8 cellular contexts compared by ENCODE assay signal in genomic region chr3:184316792-184317191, GRCh38. TPM values are rescaled to one million over a fixed set of nuclear protein-coding genes. Genes with fewer than 3 reads are reported as not detected.
DNase-seq lines count a peak whose midpoint lies in the region; ATAC-seq and TF ChIP-seq lines count a peak whose summit lies in the region.

No MANE protein-coding gene starts in this region.

- H3K27ac ChIP-seq in hepatocyte, result no peak overlapping the region

- H3K27me3 ChIP-seq in hepatocyte, result no peaks in the 10 kb centered on the region

- ATAC-seq in activated CD4-positive, alpha-beta T cell treated with anti-CD3 and anti-CD28 coated beads for 36 hours, result no peak
- no peak for ATAC-seq in activated CD8-positive, alpha-beta T cell treated with anti-CD3 and anti-CD28 coated beads, Interleukin-2, amount 10 ng/mL, durations not matched to agents 7 days and 5 days
- no peak for ATAC-seq in stimulated activated naive CD8-positive, alpha-beta T cell treated with anti-CD3 and anti-CD28 coated beads, Interleukin-15, amount 100 ng/mL, for 72 hours
- no peak for ATAC-seq in HG02623 (IDR thresholded peaks at IDR 0.05; ENCODE audit: unreplicated experiment)

- H3K27me3 Mint-ChIP-seq in activated CD4-positive, alpha-beta T cell treated with anti-CD3 and anti-CD28 coated beads for 36 hours, result no peaks in the 10 kb centered on the region
- no peaks in the 10 kb centered on the region for H3K27me3 Mint-ChIP-seq in activated CD8-positive, alpha-beta T cell treated with anti-CD3 and anti-CD28 coated beads, Interleukin-2, amount 10 ng/mL, durations not matched to agents 7 days and 5 days (ENCODE audit: low read depth)
- no peaks in the 10 kb centered on the region for H3K27me3 Mint-ChIP-seq in stimulated activated naive CD8-positive, alpha-beta T cell treated with anti-CD3 and anti-CD28 coated beads, Interleukin-15, amount 100 ng/mL, for 72 hours

- no peaks in the 10 kb centered on the region for H3K9me2 ChIP-seq in hepatocyte (replicated peaks; ENCODE audit: insufficient read depth)

- H3K4me2 ChIP-seq in hepatocyte, result peak overlapping the region; percentile 98

- H3K9me3 Mint-ChIP-seq in activated CD4-positive, alpha-beta T cell treated with anti-CD3 and anti-CD28 coated beads for 36 hours (ENCODE audit: low read depth), result no peaks in the 10 kb centered on the region
- no peaks in the 10 kb centered on the region for H3K9me3 Mint-ChIP-seq in activated CD8-positive, alpha-beta T cell treated with anti-CD3 and anti-CD28 coated beads, Interleukin-2, amount 10 ng/mL, durations not matched to agents 7 days and 5 days (ENCODE audit: insufficient read depth)
- H3K9me3 Mint-ChIP-seq in stimulated activated naive CD8-positive, alpha-beta T cell treated with anti-CD3 and anti-CD28 coated beads, Interleukin-15, amount 100 ng/mL, for 72 hours, result no peaks in the 10 kb centered on the region

- intact Hi-C loops in activated CD4-positive, alpha-beta T cell treated with anti-CD3 and anti-CD28 coated beads for 36 hours (cut with DNase I, micrococcal nuclease), result loop anchor here (1.0 to 5.0 kb wide), 3 partner anchors 18 to 679 kb away; partner anchors contain the start of genes AP2M1 (in 1 of the 2) and KLHL24 (in 1 of the 2)

- CTCF ChIA-PET in activated CD4-positive, alpha-beta T cell treated with anti-CD3 and anti-CD28 coated beads for 36 hours (lab: Charles Lee), result interaction anchor here (0.8 kb wide), 1 partner anchor 133 kb away, joined by 3 read pairs; no protein-coding TSS in a partner anchor
- CTCF ChIA-PET in activated CD8-positive, alpha-beta T cell treated with anti-CD3 and anti-CD28 coated beads, Interleukin-2, amount 10 ng/mL, durations not matched to agents 7 days and 5 days (lab: Charles Lee), result interaction anchor here (1.3 kb wide), 1 partner anchor 16 kb away, joined by 4 read pairs; no protein-coding TSS in a partner anchor

- peaks cover 65% of the 10 kb centered on the region for H4K20me1 ChIP-seq in hepatocyte (ENCODE audit: insufficient read depth, poor library complexity, severe bottlenecking)

- peaks cover 28% of the 10 kb centered on the region for H3K4me1 ChIP-seq in hepatocyte (ENCODE audit: insufficient read depth)

- H3K9me3 ChIP-seq in hepatocyte (ENCODE audit: low read depth), result no peaks in the 10 kb centered on the region

- no peak for DNase-seq in activated CD4-positive, alpha-beta T cell treated with anti-CD3 and anti-CD28 coated beads for 36 hours
- DNase-seq in activated CD4-positive, alpha-beta T cell treated with anti-CD3 and anti-CD28 coated beads for 1 hour, result no peak
- no peak for DNase-seq in activated CD8-positive, alpha-beta T cell treated with anti-CD3 and anti-CD28 coated beads, Interleukin-2, amount 10 ng/mL, durations not matched to agents 7 days and 5 days
- no peak for DNase-seq in hepatocyte (ENCODE audit: low spot score)
- no peak for DNase-seq in stimulated activated naive CD8-positive, alpha-beta T cell treated with anti-CD3 and anti-CD28 coated beads, Interleukin-15, amount 100 ng/mL, for 72 hours
- DNase-seq in NCI-H146 (lab: John Stamatoyannopoulos, UW), result no peak
- no peak for DNase-seq in GF-D8 (lab: John Stamatoyannopoulos, UW)

- peaks cover 39% of the 10 kb centered on the region for H3K4me1 Mint-ChIP-seq in activated CD4-positive, alpha-beta T cell treated with anti-CD3 and anti-CD28 coated beads for 36 hours
- peaks cover 28% of the 10 kb centered on the region for H3K4me1 Mint-ChIP-seq in activated CD8-positive, alpha-beta T cell treated with anti-CD3 and anti-CD28 coated beads, Interleukin-2, amount 10 ng/mL, durations not matched to agents 7 days and 5 days (ENCODE audit: low read depth)
- H3K4me1 Mint-ChIP-seq in stimulated activated naive CD8-positive, alpha-beta T cell treated with anti-CD3 and anti-CD28 coated beads, Interleukin-15, amount 100 ng/mL, for 72 hours, result peaks cover 47% of the 10 kb centered on the region

- no peak for TF ChIP-seq CTCF in hepatocyte (IDR thresholded peaks at IDR 0.05; ENCODE audit: poor library complexity)

- H3K4me3 Mint-ChIP-seq in activated CD4-positive, alpha-beta T cell treated with anti-CD3 and anti-CD28 coated beads for 36 hours, result peak overlapping the region; percentile 84
- H3K4me3 Mint-ChIP-seq in activated CD8-positive, alpha-beta T cell treated with anti-CD3 and anti-CD28 coated beads, Interleukin-2, amount 10 ng/mL, durations not matched to agents 7 days and 5 days, result peak overlapping the region; percentile 85
- H3K4me3 Mint-ChIP-seq in stimulated activated naive CD8-positive, alpha-beta T cell treated with anti-CD3 and anti-CD28 coated beads, Interleukin-15, amount 100 ng/mL, for 72 hours, result peak overlapping the region; percentile 67 to 78

- POLR2A ChIA-PET in activated CD4-positive, alpha-beta T cell treated with anti-CD3 and anti-CD28 coated beads for 36 hours (lab: Charles Lee), result interaction anchor here (0.8 to 2.2 kb wide), 4 partner anchors 8 to 80 kb away, joined by 3 to 10 read pairs (median 4); no protein-coding TSS in a partner anchor
- POLR2A ChIA-PET in activated CD8-positive, alpha-beta T cell treated with anti-CD3 and anti-CD28 coated beads, Interleukin-2, amount 10 ng/mL, durations not matched to agents 7 days and 5 days (lab: Charles Lee), result interaction anchor here (0.9 to 2.3 kb wide), 2 partner anchors 13 to 16 kb away, joined by 3 to 6 read pairs; no protein-coding TSS in a partner anchor

- H3K36me3 Mint-ChIP-seq in activated CD4-positive, alpha-beta T cell treated with anti-CD3 and anti-CD28 coated beads for 36 hours (ENCODE audit: low read depth), result peaks cover 46% of the 10 kb centered on the region
- peaks cover 47% of the 10 kb centered on the region for H3K36me3 Mint-ChIP-seq in activated CD8-positive, alpha-beta T cell treated with anti-CD3 and anti-CD28 coated beads, Interleukin-2, amount 10 ng/mL, durations not matched to agents 7 days and 5 days (ENCODE audit: low read depth)

- H3K4me3 ChIP-seq in hepatocyte, result peak overlapping the region; percentile 98

- peak overlapping the region; percentile 88 for H3K27ac Mint-ChIP-seq in activated CD4-positive, alpha-beta T cell treated with anti-CD3 and anti-CD28 coated beads for 36 hours
- peak overlapping the region; percentile 94 for H3K27ac Mint-ChIP-seq in activated CD8-positive, alpha-beta T cell treated with anti-CD3 and anti-CD28 coated beads, Interleukin-2, amount 10 ng/mL, durations not matched to agents 7 days and 5 days
- peak overlapping the region; percentile 71 to 90 for H3K27ac Mint-ChIP-seq in stimulated activated naive CD8-positive, alpha-beta T cell treated with anti-CD3 and anti-CD28 coated beads, Interleukin-15, amount 100 ng/mL, for 72 hours

- H3K36me3 ChIP-seq in hepatocyte (replicated peaks; ENCODE audit: insufficient read depth, low read depth), result no peaks in the 10 kb centered on the region

- WGBS in hepatocyte (ENCODE audit: low lambda C conversion rate, missing lambda C conversion rate), result 86% methylated on average over 7 of the region's 7 CpGs

- peaks cover 65% of the 10 kb centered on the region for H3K79me2 ChIP-seq in hepatocyte

- no peak overlapping the region for H2AFZ ChIP-seq in hepatocyte

RNA-seq across cellular contexts. Expression of gene EIF4G1, which starts 2.4 kb away (rescaled TPM):
- 100 to 1,000 TPM; 479 to 556 TPM for total RNA-seq in activated CD4-positive, alpha-beta T cell treated with anti-CD3 and anti-CD28 coated beads for 36 hours
- total RNA-seq in activated CD8-positive, alpha-beta T cell treated with anti-CD3 and anti-CD28 coated beads, Interleukin-2, amount 10 ng/mL, durations not matched to agents 7 days and 5 days, result 100 to 1,000 TPM; 339 to 348 TPM
- total RNA-seq in hepatocyte, result 206 and 254 TPM in 2 replicates
- 200 and 204 TPM in 2 replicates for polyA plus RNA-seq in hepatocyte

RNA-seq across cellular contexts. Expression of gene PSMD2, which starts 17.8 kb away (rescaled TPM):
- total RNA-seq in activated CD4-positive, alpha-beta T cell treated with anti-CD3 and anti-CD28 coated beads for 36 hours, result 100 to 1,000 TPM; 207 to 236 TPM
- 100 to 1,000 TPM; 207 to 209 TPM for total RNA-seq in activated CD8-positive, alpha-beta T cell treated with anti-CD3 and anti-CD28 coated beads, Interleukin-2, amount 10 ng/mL, durations not matched to agents 7 days and 5 days
- total RNA-seq in hepatocyte, result 221 and 232 TPM in 2 replicates
- 241 and 268 TPM in 2 replicates for polyA plus RNA-seq in hepatocyte

RNA-seq across cellular contexts. Expression of gene FAM131A, which starts 20.6 kb away (rescaled TPM):
- total RNA-seq in activated CD4-positive, alpha-beta T cell treated with anti-CD3 and anti-CD28 coated beads for 36 hours, result 1 to 10 TPM; 3.7 to 4.5 TPM
- 1 to 10 TPM; 3.1 to 3.2 TPM for total RNA-seq in activated CD8-positive, alpha-beta T cell treated with anti-CD3 and anti-CD28 coated beads, Interleukin-2, amount 10 ng/mL, durations not matched to agents 7 days and 5 days
- total RNA-seq in hepatocyte, result 12.6 and 17.7 TPM in 2 replicates
- polyA plus RNA-seq in hepatocyte, result 10.2 and 12.2 TPM in 2 replicates

RNA-seq across cellular contexts. Expression of gene ECE2, which starts 41.0 kb away (rescaled TPM):
- total RNA-seq in activated CD4-positive, alpha-beta T cell treated with anti-CD3 and anti-CD28 coated beads for 36 hours, result not detected
- total RNA-seq in activated CD8-positive, alpha-beta T cell treated with anti-CD3 and anti-CD28 coated beads, Interleukin-2, amount 10 ng/mL, durations not matched to agents 7 days and 5 days, result not detected
- not detected in 2 replicates for total RNA-seq in hepatocyte
- polyA plus RNA-seq in hepatocyte, result not detected in 2 replicates

RNA-seq across cellular contexts. Expression of gene CLCN2, which starts 44.6 kb away (rescaled TPM):
- 1 to 10 TPM; 4.6 to 4.7 TPM for total RNA-seq in activated CD4-positive, alpha-beta T cell treated with anti-CD3 and anti-CD28 coated beads for 36 hours
- 1 to 10 TPM; 4.7 to 4.8 TPM for total RNA-seq in activated CD8-positive, alpha-beta T cell treated with anti-CD3 and anti-CD28 coated beads, Interleukin-2, amount 10 ng/mL, durations not matched to agents 7 days and 5 days
- total RNA-seq in hepatocyte, result 11.8 and 12.3 TPM in 2 replicates
- 11.9 and 12.8 TPM in 2 replicates for polyA plus RNA-seq in hepatocyte
